In the genomic region with DNA sequence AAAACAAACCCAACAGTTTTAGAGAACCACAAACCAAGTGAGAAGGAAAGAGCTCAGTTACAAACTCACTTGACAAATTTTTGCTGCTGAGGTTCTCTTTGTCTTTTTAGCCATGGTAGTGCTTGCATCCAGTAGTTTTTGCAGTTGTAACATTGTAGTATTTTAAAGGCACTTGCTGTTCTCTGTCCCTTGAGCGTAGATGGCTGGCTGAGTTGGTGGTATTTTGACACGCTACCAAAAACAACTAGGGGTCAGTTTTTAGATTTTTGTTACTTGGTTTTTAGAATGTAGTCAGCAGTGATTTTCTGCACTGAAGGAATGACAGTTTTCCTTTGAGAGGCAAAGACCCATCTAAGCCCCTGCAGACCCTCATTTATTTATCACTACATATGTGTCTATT, we compare ENCODE assay signal across 18 cellular contexts.
"Had no signal": no experiment of that assay in that cellular context is flagged by ENCODE, and none has a peak within 500 bp of the region (broad histone marks: within the 10 kb centered on the region; RNA-seq: fewer than 3 reads in every experiment).

No MANE protein-coding gene starts in this region.

- H3K9me3 ChIP-seq: heart left ventricle, mucosa of descending colon, right atrium auricular region, sigmoid colon, tibial artery, upper lobe of right lung, vagina had no signal

- H3K4me3 ChIP-seq: coronary artery, heart left ventricle, mucosa of descending colon, right atrium auricular region, sigmoid colon, skin epidermis, tibial artery, upper lobe of right lung, vagina had no signal

- H3K4me3 Mint-ChIP-seq: naive thymus-derived CD8-positive, alpha-beta T cell; stimulated activated naive B cell treated with anti-CD40 and anti-IgM and Interleukin-4, amounts not matched to agents 10 μg/mL and 1 μg/mL and 100 μg/mL, for 72 hours had no signal

- H3K9me3 Mint-ChIP-seq: stimulated activated naive B cell treated with anti-CD40 and anti-IgM and Interleukin-4, amounts not matched to agents 10 μg/mL and 1 μg/mL and 100 μg/mL, for 72 hours had no signal

- DNase-seq: dorsolateral prefrontal cortex; effector CD8-positive, alpha-beta T cell; heart left ventricle; hippocampal formation; kidney glomerular epithelial cell; mucosa of descending colon; naive thymus-derived CD8-positive, alpha-beta T cell; posterior cingulate gyrus; sigmoid colon; stimulated activated CD4-positive, alpha-beta T cell treated with anti-CD3 and anti-CD28 coated beads, Interleukin-2, amount 100 ng/mL, for 24 hours; stimulated activated CD4-positive, alpha-beta T cell treated with anti-CD3 and anti-CD28 coated beads, Interleukin-4, amount 100 ng/mL, for 4 hours; stimulated activated naive B cell treated with anti-CD40 and anti-IgM and Interleukin-4, amounts not matched to agents 10 μg/mL and 1 μg/mL and 100 μg/mL, for 72 hours; tibial artery; upper lobe of right lung had no signal

- H3K27me3 Mint-ChIP-seq: naive thymus-derived CD8-positive, alpha-beta T cell; stimulated activated naive B cell treated with anti-CD40 and anti-IgM and Interleukin-4, amounts not matched to agents 10 μg/mL and 1 μg/mL and 100 μg/mL, for 72 hours had no signal

- H3K36me3 ChIP-seq: heart left ventricle, right atrium auricular region, sigmoid colon, tibial artery, upper lobe of right lung, vagina had no signal

- H3K27ac Mint-ChIP-seq: naive thymus-derived CD8-positive, alpha-beta T cell; stimulated activated naive B cell treated with anti-CD40 and anti-IgM and Interleukin-4, amounts not matched to agents 10 μg/mL and 1 μg/mL and 100 μg/mL, for 72 hours had no signal

- H3K27ac ChIP-seq: coronary artery, dorsolateral prefrontal cortex, heart left ventricle, right atrium auricular region, sigmoid colon, skin epidermis, tibial artery, upper lobe of right lung, vagina had no signal

- H3K4me1 ChIP-seq: right atrium auricular region, sigmoid colon, vagina had no signal

- H3K27me3 ChIP-seq: dorsolateral prefrontal cortex, heart left ventricle, right atrium auricular region, sigmoid colon, tibial artery, upper lobe of right lung, vagina had no signal

- ATAC-seq: heart left ventricle; mucosa of descending colon; naive thymus-derived CD8-positive, alpha-beta T cell; upper lobe of right lung had no signal
